In genomic region chr22:27241430-27242110, GRCh38 we compare ENCODE assay signal across 1 cellular context.
TF ChIP-seq lines count a peak whose summit lies in the region.

No MANE protein-coding gene starts in this region.

TF ChIP-seq in GM23338, 12 proteins besides CTCF, POLR2A, EP300 and RAD21 (continued from another document):
- no peak for TF ChIP-seq ETS1 (IDR thresholded peaks at IDR 0.05)
- TF ChIP-seq EZH2phosphoT487 (IDR thresholded peaks at IDR 0.05; ENCODE audit: unreplicated experiment), result no peak
